27 cellular contexts compared by ENCODE assay signal in the genomic region with DNA sequence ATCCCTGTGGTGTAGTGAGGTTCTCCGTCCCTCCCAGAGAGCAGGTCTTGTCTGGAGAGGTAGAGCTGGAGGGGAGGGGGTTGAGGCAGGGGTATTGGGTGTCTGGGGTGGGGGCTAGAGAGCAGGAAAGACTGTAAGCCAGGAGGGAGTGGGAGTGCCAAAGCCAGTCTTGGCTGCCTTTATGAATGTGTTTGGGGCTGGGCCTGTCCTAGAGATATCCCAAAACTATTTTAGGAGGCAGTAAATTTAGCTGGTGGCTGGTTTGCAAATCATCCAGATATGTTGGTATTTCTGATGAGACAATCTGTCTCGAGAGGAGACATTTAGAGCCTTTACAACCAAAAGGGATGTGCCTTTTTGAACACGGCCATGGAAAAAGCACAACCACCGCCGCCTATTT.
DNase-seq lines count a peak whose midpoint lies in the region; ATAC-seq and TF ChIP-seq lines count a peak whose summit lies in the region.
"Had no signal": no experiment of that assay in that cellular context is flagged by ENCODE, and none has a peak within 500 bp of the region (broad histone marks: within the 10 kb centered on the region; RNA-seq: fewer than 3 reads in every experiment).

No MANE protein-coding gene starts in this region.

- no peaks in the 10 kb centered on the region for H4K20me1 ChIP-seq in PC-3 (ENCODE audit: low read length)

- H3K4me1 ChIP-seq in left ventricle myocardium inferior: peaks cover 10% of the 10 kb centered on the region
- H3K4me1 ChIP-seq in PC-3 (ENCODE audit: insufficient read depth, low read length): no peaks in the 10 kb centered on the region
- no peaks in the 10 kb centered on the region for H3K4me1 ChIP-seq in mucosa of descending colon (ENCODE audit: low read depth)
- H3K4me1 ChIP-seq: Caco-2 had no signal

- H3K36me3 ChIP-seq in left ventricle myocardium inferior (no peaks in the 10 kb centered on the region), PC-3 (ENCODE audit: low read depth, low read length) (no peaks in the 10 kb centered on the region), mucosa of descending colon (ENCODE audit: low read depth) (no peaks in the 10 kb centered on the region)

- CTCF ChIA-PET in PC-3 (lab: Charles Lee): no interaction called here

- POLR2A ChIA-PET in PC-3 (lab: Charles Lee; ENCODE audit: unreplicated experiment): no interaction called here

- H3K4me3 ChIP-seq in left ventricle myocardium inferior: no peak overlapping the region
- H3K4me3 ChIP-seq in PC-3 (ENCODE audit: low read length): no peak overlapping the region
- no peak overlapping the region for H3K4me3 ChIP-seq in mucosa of descending colon
- H3K4me3 ChIP-seq: GM12878, SK-N-MC had no signal

- ATAC-seq in Right ventricle myocardium superior (ENCODE audit: poor library complexity) (peak; percentile 93), HG03039 (IDR thresholded peaks at IDR 0.05; ENCODE audit: unreplicated experiment) (no peak), PC-3 (no peak), mucosa of descending colon (no peak)
- ATAC-seq: GM12878, HCT116, Panc1 had no signal

- H3K27me3 Mint-ChIP-seq in osteocyte (ENCODE audit: unreplicated experiment): peaks cover 41% of the 10 kb centered on the region

- H3K9me2 ChIP-seq in PC-3 (replicated peaks; ENCODE audit: low read length): no peaks in the 10 kb centered on the region

- no peak overlapping the region for H3K4me2 ChIP-seq in PC-3 (ENCODE audit: low read length)

- peaks cover 29% of the 10 kb centered on the region for H3K9me3 ChIP-seq in left ventricle myocardium inferior (replicated peaks)
- H3K9me3 ChIP-seq in PC-3 (ENCODE audit: low read length): no peaks in the 10 kb centered on the region
- H3K9me3 ChIP-seq in mucosa of descending colon: no peaks in the 10 kb centered on the region

- H3K4me3 Mint-ChIP-seq in osteocyte (ENCODE audit: unreplicated experiment): no peak overlapping the region
- H3K4me3 Mint-ChIP-seq: CD4-positive, alpha-beta memory T cell had no signal

- no peaks in the 10 kb centered on the region for H3K4me1 Mint-ChIP-seq in osteocyte (ENCODE audit: unreplicated experiment)
- H3K4me1 Mint-ChIP-seq: CD4-positive, alpha-beta memory T cell had no signal

- H3K9me3 Mint-ChIP-seq in osteocyte (ENCODE audit: unreplicated experiment): peaks cover 8% of the 10 kb centered on the region

- peaks cover 19% of the 10 kb centered on the region for H3K27me3 ChIP-seq in left ventricle myocardium inferior (ENCODE audit: low read depth)
- H3K27me3 ChIP-seq in PC-3 (ENCODE audit: low read length): peaks cover 21% of the 10 kb centered on the region

- peaks cover 3% of the 10 kb centered on the region for H3K36me3 Mint-ChIP-seq in osteocyte (ENCODE audit: unreplicated experiment)
- H3K36me3 Mint-ChIP-seq: CD4-positive, alpha-beta memory T cell had no signal

- BruUV-seq in PC-3 (replicated peaks; lab: Mats Ljungman, UMichigan): no TSS peak

- DNase-seq in Right ventricle myocardium superior: no peak
- DNase-seq in left ventricle myocardium inferior: no peak
- peak; percentile 48 for DNase-seq in osteocyte (ENCODE audit: extremely low spot score, unreplicated experiment)
- no peak for DNase-seq in PC-3
- no peak for DNase-seq in mucosa of descending colon
- no peak for DNase-seq in NCI-H226
- DNase-seq: C1 segment of cervical spinal cord; Caco-2; CD4-positive, alpha-beta memory T cell; DMS 273 treated with DMSO at 0.1 percent for 48 hours; DMS79; EL; GDM1; NCI-H1048; NCI-H1417 treated with DMSO at 0.1 percent for 48 hours; NCI-H1694 treated with DMSO at 0.1 percent for 48 hours; NCI-H2081; NCI-H2227 treated with DMSO at 0.1 percent for 48 hours; NCI-H510A; NCI-H69; SIG-M5 had no signal

- no peaks in the 10 kb centered on the region for H3F3A ChIP-seq in PC-3 (ENCODE audit: low read length, unreplicated experiment)

- intact Hi-C loops in Right ventricle myocardium superior (cut with DNase I): no loop called here
- intact Hi-C loops in left ventricle myocardium inferior (cut with micrococcal nuclease): no loop called here
- intact Hi-C loops in PC-3 (cut with micrococcal nuclease): no loop called here
- intact Hi-C loops in mucosa of descending colon (cut with DNase I, micrococcal nuclease): no loop called here

- H3K27ac ChIP-seq in left ventricle myocardium inferior (replicated peaks) (peak overlapping the region; percentile 54), PC-3 (ENCODE audit: low read length) (no peak overlapping the region)
- H3K27ac ChIP-seq: RWPE1, SK-N-MC had no signal

- no peak overlapping the region for H2AFZ ChIP-seq in PC-3 (ENCODE audit: low read length)

- no peaks in the 10 kb centered on the region for H3K79me2 ChIP-seq in PC-3 (ENCODE audit: low read length)

- H3K9ac ChIP-seq in PC-3 (ENCODE audit: low read length): no peak overlapping the region

- TF ChIP-seq CTCF in left ventricle myocardium inferior (IDR thresholded peaks at IDR 0.05; ENCODE audit: borderline replicate concordance) (no peak), osteocyte (IDR thresholded peaks at IDR 0.05) (no peak), PC-3 (conservative IDR thresholded peaks at IDR 0.05; ENCODE audit: low read depth, low read length) (no peak), mucosa of descending colon (IDR thresholded peaks at IDR 0.05) (no peak)

- H3K27ac Mint-ChIP-seq in osteocyte (ENCODE audit: unreplicated experiment): no peak overlapping the region
- H3K27ac Mint-ChIP-seq: CD4-positive, alpha-beta memory T cell had no signal
